Comparison of ENCODE assay signal across 10 cellular contexts in genomic region chr2:164737612-164738081, GRCh38.
DNase-seq lines count a peak whose midpoint lies in the region; ATAC-seq and TF ChIP-seq lines count a peak whose summit lies in the region.
"Had no signal": no experiment of that assay in that cellular context is flagged by ENCODE, and none has a peak within 500 bp of the region (broad histone marks: within the 10 kb centered on the region; RNA-seq: fewer than 3 reads in every experiment).

No MANE protein-coding gene starts in this region.

- peak overlapping the region; percentile 49; the same call in 1 of the 2 replicates for H2AFZ ChIP-seq in PC-3 (ENCODE audit: low read length)

- H3K4me3 Mint-ChIP-seq in CD8-positive, alpha-beta memory T cell, result no peak overlapping the region
- H3K4me3 Mint-ChIP-seq: activated naive CD8-positive, alpha-beta T cell; stimulated activated naive CD8-positive, alpha-beta T cell treated with anti-CD3 and anti-CD28 coated beads, Interleukin-15, Interleukin-2, amounts not matched to agents 100 ng/mL and 50 ng/mL, for 24 hours had no signal

- no peaks in the 10 kb centered on the region for H3K9me2 ChIP-seq in PC-3 (replicated peaks; ENCODE audit: low read length)

- H3K79me2 ChIP-seq in PC-3 (ENCODE audit: low read length), result no peaks in the 10 kb centered on the region

- H3K4me1 ChIP-seq in PC-3 (ENCODE audit: insufficient read depth, low read length) (peaks cover 8% of the 10 kb centered on the region; the same call in 1 of the 2 replicates), left lung (peaks cover 0 to 15% of the 10 kb centered on the region in 2 donors), thoracic aorta (ENCODE audit: control insufficient read depth in 1 of 2, low read depth in 2 of 2) (peaks cover 11 to 37% of the 10 kb centered on the region in 2 donors)
- no peaks in the 10 kb centered on the region for H3K4me1 ChIP-seq in CD8-positive, alpha-beta memory T cell (ENCODE audit: insufficient read depth, low read length)

- H3K9ac ChIP-seq in PC-3 (ENCODE audit: low read length), result no peak overlapping the region

- DNase-seq in EH (ENCODE audit: low read depth), result peak; percentile 75
- peak; percentile 33 for DNase-seq in KG1 (lab: John Stamatoyannopoulos, UW)
- peak; percentile 84 for DNase-seq in PC-3
- DNase-seq in coronary artery (ENCODE audit: low spot score), result no peak
- peak; percentile 60 to 64 for DNase-seq in left lung
- DNase-seq in thoracic aorta (ENCODE audit: low spot score), result no peak
- DNase-seq in CD8-positive, alpha-beta memory T cell, result no peak

- H3K27me3 Mint-ChIP-seq in CD8-positive, alpha-beta memory T cell, result no peaks in the 10 kb centered on the region

- H3K27ac ChIP-seq in PC-3 (ENCODE audit: low read length) (no peak overlapping the region), coronary artery (no peak overlapping the region), left lung (no peak overlapping the region), thoracic aorta (no peak overlapping the region)
- no peak overlapping the region for H3K27ac ChIP-seq in CD8-positive, alpha-beta memory T cell (ENCODE audit: low read depth, low read length)

- no peak overlapping the region for H3K4me3 ChIP-seq in PC-3 (ENCODE audit: low read length)
- H3K4me3 ChIP-seq in coronary artery, result no peak overlapping the region
- no peak overlapping the region for H3K4me3 ChIP-seq in left lung
- peak overlapping the region; percentile 43 for H3K4me3 ChIP-seq in thoracic aorta
- no peak overlapping the region for H3K4me3 ChIP-seq in CD8-positive, alpha-beta memory T cell (ENCODE audit: low read length)

- no peaks in the 10 kb centered on the region for H3K27me3 ChIP-seq in PC-3 (ENCODE audit: low read length)
- no peaks in the 10 kb centered on the region for H3K27me3 ChIP-seq in left lung
- H3K27me3 ChIP-seq in thoracic aorta (replicated peaks; ENCODE audit: insufficient read depth), result no peaks in the 10 kb centered on the region
- H3K27me3 ChIP-seq in CD8-positive, alpha-beta memory T cell (ENCODE audit: insufficient read depth, low read length, poor library complexity, severe bottlenecking), result no peaks in the 10 kb centered on the region

- ATAC-seq in GM21447 (IDR thresholded peaks at IDR 0.05; ENCODE audit: unreplicated experiment) (peak; percentile 93), PC-3 (peak; percentile 86), left lung (peak; percentile 92), thoracic aorta (ENCODE audit: insufficient number of reproducible peaks, low FRiP score, low read depth) (no peak)

- no peaks in the 10 kb centered on the region for H4K20me1 ChIP-seq in PC-3 (ENCODE audit: low read length)

- no peaks in the 10 kb centered on the region for H3K9me3 ChIP-seq in PC-3 (ENCODE audit: low read length)
- no peaks in the 10 kb centered on the region for H3K9me3 ChIP-seq in left lung
- no peaks in the 10 kb centered on the region for H3K9me3 ChIP-seq in thoracic aorta
- no peaks in the 10 kb centered on the region for H3K9me3 ChIP-seq in CD8-positive, alpha-beta memory T cell (ENCODE audit: low read length)

- peak overlapping the region; percentile 34; the same call in 1 of the 2 replicates for H3K4me2 ChIP-seq in PC-3 (ENCODE audit: low read length)

- TF ChIP-seq CTCF in PC-3 (conservative IDR thresholded peaks at IDR 0.05; ENCODE audit: low read depth, low read length) (peak; percentile 91), coronary artery (IDR thresholded peaks at IDR 0.05) (peak; percentile 57), left lung (IDR thresholded peaks at IDR 0.05) (peak; percentile 62 to 63), thoracic aorta (IDR thresholded peaks at IDR 0.05) (peak; percentile 78)

- H3F3A ChIP-seq in PC-3 (ENCODE audit: low read length, unreplicated experiment), result no peaks in the 10 kb centered on the region

- intact Hi-C loops in PC-3 (cut with micrococcal nuclease) (loop anchor here (1.0 to 5.0 kb wide), 4 partner anchors 105 to 245 kb away; no protein-coding TSS in a partner anchor), left lung (cut with DNase I) (loop anchor here in 1 of 2 donors (10.0 kb wide), 1 partner anchor 177 kb away; no protein-coding TSS in a partner anchor)

- H3K36me3 Mint-ChIP-seq in CD8-positive, alpha-beta memory T cell, result no peaks in the 10 kb centered on the region
- H3K36me3 Mint-ChIP-seq: activated naive CD8-positive, alpha-beta T cell had no signal

- POLR2A ChIA-PET in PC-3 (lab: Charles Lee; ENCODE audit: unreplicated experiment), result no interaction called here
- POLR2A ChIA-PET in CD8-positive, alpha-beta memory T cell (lab: Charles Lee), result no interaction called here

- H3K36me3 ChIP-seq in PC-3 (ENCODE audit: low read depth, low read length) (no peaks in the 10 kb centered on the region), left lung (no peaks in the 10 kb centered on the region), thoracic aorta (no peaks in the 10 kb centered on the region)
- H3K36me3 ChIP-seq in CD8-positive, alpha-beta memory T cell (ENCODE audit: insufficient read depth, low read length), result no peaks in the 10 kb centered on the region

- BruUV-seq in PC-3 (replicated peaks; lab: Mats Ljungman, UMichigan), result no TSS peak

- no peaks in the 10 kb centered on the region for H3K4me1 Mint-ChIP-seq in CD8-positive, alpha-beta memory T cell

- no peak overlapping the region for H3K27ac Mint-ChIP-seq in CD8-positive, alpha-beta memory T cell
- H3K27ac Mint-ChIP-seq: activated naive CD8-positive, alpha-beta T cell; stimulated activated naive CD8-positive, alpha-beta T cell treated with anti-CD3 and anti-CD28 coated beads, Interleukin-15, Interleukin-2, amounts not matched to agents 100 ng/mL and 50 ng/mL, for 24 hours had no signal

- CTCF ChIA-PET in PC-3 (lab: Charles Lee), result interaction anchor here (0.7 to 0.9 kb wide), 2 partner anchors 105 to 466 kb away, joined by 3 to 7 read pairs; partner anchors contain the start of genes COBLL1 and SCN3A
- CTCF ChIA-PET in CD8-positive, alpha-beta memory T cell (lab: Charles Lee), result no interaction called here

- H3K9me3 Mint-ChIP-seq in CD8-positive, alpha-beta memory T cell, result peaks cover 0 to 7% (median 2%) of the 10 kb centered on the region in 5 donors
- H3K9me3 Mint-ChIP-seq: stimulated activated naive CD8-positive, alpha-beta T cell treated with anti-CD3 and anti-CD28 coated beads, Interleukin-15, Interleukin-2, amounts not matched to agents 100 ng/mL and 50 ng/mL, for 24 hours had no signal

Comparison
In these comparisons a context has a peak if more than half of its experiments do, and no peak if none do; other contexts are left out.
1. DNase-seq: peak in EH (single experiment), KG1 (single experiment), PC-3 (single experiment) and left lung (2 of 2); none in coronary artery (single experiment), thoracic aorta (single experiment) and CD8-positive, alpha-beta memory T cell (0 of 5).
2. Peak in every context shown above with its lines, with median percentiles within 50 percentile points of each other: CTCF ChIP-seq.